Comparison of ENCODE assay signal across 8 cellular contexts in the genomic region with DNA sequence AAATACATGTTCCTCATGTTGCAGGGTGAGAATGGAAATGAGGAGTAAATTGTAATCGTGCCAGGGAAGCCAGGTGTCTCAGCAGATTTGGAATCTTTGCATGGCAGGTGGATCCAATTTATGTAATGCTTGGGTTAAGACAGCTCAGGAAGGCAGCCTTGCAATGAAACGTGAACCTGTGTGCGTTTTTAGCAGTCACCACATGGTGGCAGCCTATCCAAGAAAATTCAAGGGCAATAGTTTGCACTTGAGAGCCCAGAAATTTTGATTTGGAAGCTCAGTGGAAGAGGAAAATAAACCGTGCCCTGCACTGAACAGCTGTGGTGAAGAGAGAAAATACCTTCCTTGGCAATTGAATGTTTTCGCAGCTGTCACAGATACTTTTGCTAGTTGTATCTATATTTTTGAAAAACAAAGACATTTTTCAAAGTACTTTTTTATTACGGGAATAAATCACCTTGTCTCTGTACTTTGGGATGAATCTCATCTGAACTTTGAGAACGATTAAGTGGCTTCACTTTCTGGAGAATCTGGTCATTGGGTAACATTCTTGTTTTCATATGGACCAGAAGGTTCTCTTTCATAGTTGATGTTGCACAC. TPM values are rescaled to one million over a fixed set of nuclear protein-coding genes. Genes with fewer than 3 reads are reported as not detected.
A peak's percentile ranks its signal among the peaks of the same experiment; 100 is the strongest.
DNase-seq lines count a peak whose midpoint lies in the region; ATAC-seq and TF ChIP-seq lines count a peak whose summit lies in the region.

No MANE protein-coding gene starts in this region.

- no peak for TF ChIP-seq POLR2A in uterus (IDR thresholded peaks at IDR 0.05)

- H3K4me3 ChIP-seq in AG09309 (ENCODE audit: control insufficient read depth, low read depth, low read length) (no peak overlapping the region), uterus (no peak overlapping the region)

- intact Hi-C loops in uterus (cut with DNase I; ENCODE audit: low total_unique reads), result loop anchor here (5.0 kb wide), 1 partner anchor 440 kb away; no protein-coding TSS in a partner anchor

- peak; percentile 82 for TF ChIP-seq CTCF in AG09309 (IDR thresholded peaks at IDR 0.05; ENCODE audit: control insufficient read depth, insufficient read depth, low read depth, low read length, missing control alignments)
- peak; percentile 83 for TF ChIP-seq CTCF in RWPE1 (conservative IDR thresholded peaks at IDR 0.05; ENCODE audit: low read depth)
- peak; percentile 76 to 90 (median 85) for TF ChIP-seq CTCF in uterus (IDR thresholded peaks at IDR 0.05)

- H3K4me1 ChIP-seq in uterus, result no peaks in the 10 kb centered on the region

- DNase-seq in AG09309 (ENCODE audit: low read depth) (peak; percentile 50), Kasumi-1 (lab: John Stamatoyannopoulos, UW) (peak; percentile 61 to 76), RWPE1 (ENCODE audit: low spot score) (peak; percentile 43), glomerular visceral epithelial cell (ENCODE audit: extremely low spot score) (peak; percentile 74), pons (ENCODE audit: low spot score) (peak; percentile 83), uterus (peak; percentile 76 to 80)
- peak; percentile 56 for DNase-seq in activated naive CD4-positive, alpha-beta T cell treated with Interleukin-2 at 50 U/mL for 16 hours

- H3K9me3 ChIP-seq in uterus, result no peaks in the 10 kb centered on the region

- CTCF ChIA-PET in RWPE1 (lab: Yijun Ruan, JAX), result interaction anchor here (0.5 to 2.8 kb wide), 21 partner anchors 10 to 733 kb away, joined by 3 to 20 read pairs (median 4); no protein-coding TSS in a partner anchor

- ATAC-seq in GM18858 (IDR thresholded peaks at IDR 0.05; ENCODE audit: unreplicated experiment), result peak; percentile 51

- no peaks in the 10 kb centered on the region for H3K27me3 ChIP-seq in uterus

- POLR2A ChIA-PET in RWPE1 (lab: Yijun Ruan, JAX; ENCODE audit: low non-redundant PET), result interaction anchor here (0.6 kb wide), 1 partner anchor 74 kb away, joined by 3 read pairs; no protein-coding TSS in a partner anchor

- H3K36me3 ChIP-seq in uterus, result no peaks in the 10 kb centered on the region

- H3K27ac ChIP-seq in RWPE1, result no peak overlapping the region
- peak overlapping the region; percentile 1 to 2 for H3K27ac ChIP-seq in uterus

RNA-seq across cellular contexts. Expression of a gene that starts 26.5 kb away (rescaled TPM):
- total RNA-seq in uterus, result 10 to 100 TPM in 3 of 4 donors, 1 to 10 TPM in 1; 4.1 to 19.9 (median 16.6) TPM
